Comparison of ENCODE assay signal across 9 cellular contexts in the genomic region with DNA sequence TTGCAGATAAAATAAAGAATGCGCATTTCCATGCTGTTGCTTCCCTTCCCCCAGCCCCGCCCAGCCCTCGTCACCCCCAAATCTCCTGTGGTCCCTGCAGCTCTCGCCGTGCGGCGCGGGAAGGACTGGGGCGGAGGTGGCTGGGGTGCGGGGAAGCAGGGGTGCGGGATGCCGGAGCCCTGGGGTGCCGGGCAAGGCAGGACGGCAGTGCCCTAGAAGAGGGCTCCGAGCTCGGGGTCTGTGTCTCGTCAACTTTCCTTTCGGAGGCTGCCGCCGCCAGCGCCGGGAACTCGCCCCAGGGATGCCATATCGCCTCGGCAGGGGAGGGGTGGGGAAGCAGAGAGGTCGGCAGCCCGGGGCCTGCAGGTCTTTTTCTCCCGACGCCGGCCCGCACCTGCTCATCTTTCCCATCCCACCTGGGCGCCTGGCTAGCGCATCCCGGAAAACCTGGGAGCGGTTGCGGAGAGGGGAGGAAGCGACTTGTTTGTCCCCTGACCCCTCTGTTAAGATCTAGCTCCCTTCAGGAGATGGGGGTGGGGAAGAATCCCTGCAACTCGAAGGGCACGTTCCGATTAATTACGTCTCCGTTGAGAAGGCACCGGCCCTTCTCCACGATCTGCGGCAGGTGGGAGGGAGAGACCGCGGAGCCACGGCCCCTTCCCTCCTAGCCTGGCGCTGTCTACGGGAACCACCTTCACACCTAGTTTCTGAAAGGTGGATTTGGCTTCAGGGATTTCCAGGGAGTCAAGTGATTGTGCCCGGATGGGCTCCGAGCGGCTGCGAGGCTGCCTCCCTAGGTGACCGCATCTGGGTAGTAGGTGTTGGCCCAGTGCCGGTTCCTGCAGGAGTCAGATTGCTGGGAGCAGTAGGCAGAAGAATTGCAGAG. TPM values are rescaled to one million over a fixed set of nuclear protein-coding genes. Genes with fewer than 3 reads are reported as not detected.
DNase-seq lines count a peak whose midpoint lies in the region; ATAC-seq, FAIRE-seq and TF ChIP-seq lines count a peak whose summit lies in the region.
"Had no signal": no experiment of that assay in that cellular context is flagged by ENCODE, and none has a peak within 500 bp of the region (broad histone marks: within the 10 kb centered on the region; RNA-seq: fewer than 3 reads in every experiment).

No MANE protein-coding gene starts in this region.

- ATAC-seq in HG02759 (IDR thresholded peaks at IDR 0.05; ENCODE audit: unreplicated experiment) (peak; percentile 26), HG02623 (IDR thresholded peaks at IDR 0.05; ENCODE audit: unreplicated experiment) (no peak)
- no peak for ATAC-seq in activated CD4-positive, alpha-beta T cell treated with anti-CD3 and anti-CD28 coated beads for 36 hours

- no peak for TF ChIP-seq CTCF in kidney (IDR thresholded peaks at IDR 0.05; ENCODE audit: borderline replicate concordance, extremely low read depth, insufficient read depth)
- no peak for TF ChIP-seq CTCF in testis (IDR thresholded peaks at IDR 0.05)

- H3K4me1 ChIP-seq in kidney (ENCODE audit: control insufficient read depth in 1 of 2, insufficient read depth in 1 of 2, low read depth in 1 of 2, low read length in 2 of 2) (peaks cover 0 to 3% of the 10 kb centered on the region in 2 donors), testis (no peaks in the 10 kb centered on the region)

- peak overlapping the region; percentile 72 to 73 for H3K4me3 ChIP-seq in kidney (ENCODE audit: low read length in 2 of 2)
- peak overlapping the region; percentile 76 to 86 for H3K4me3 ChIP-seq in testis

- no peak for FAIRE-seq in kidney (lab: Jason Lieb, UNC)

- H3K9me3 ChIP-seq in kidney (ENCODE audit: control insufficient read depth in 1 of 2, low read length in 2 of 2) = no peaks in the 10 kb centered on the region
- no peaks in the 10 kb centered on the region for H3K9me3 ChIP-seq in testis

- H3K27ac Mint-ChIP-seq in activated CD4-positive, alpha-beta T cell treated with anti-CD3 and anti-CD28 coated beads for 36 hours = no peak overlapping the region

- POLR2A ChIA-PET in activated CD4-positive, alpha-beta T cell treated with anti-CD3 and anti-CD28 coated beads for 36 hours (lab: Charles Lee) = no interaction called here

- CTCF ChIA-PET in activated CD4-positive, alpha-beta T cell treated with anti-CD3 and anti-CD28 coated beads for 36 hours (lab: Charles Lee) = no interaction called here

- no peaks in the 10 kb centered on the region for H3K4me1 Mint-ChIP-seq in activated CD4-positive, alpha-beta T cell treated with anti-CD3 and anti-CD28 coated beads for 36 hours

- intact Hi-C loops in kidney (cut with DNase I) (no loop called here), testis (cut with DNase I; ENCODE audit: low total_unique reads) (no loop called here)
- intact Hi-C loops in activated CD4-positive, alpha-beta T cell treated with anti-CD3 and anti-CD28 coated beads for 36 hours (cut with DNase I, micrococcal nuclease) = no loop called here

- no peaks in the 10 kb centered on the region for H3K36me3 Mint-ChIP-seq in activated CD4-positive, alpha-beta T cell treated with anti-CD3 and anti-CD28 coated beads for 36 hours (ENCODE audit: low read depth)

- 0 to 2% methylated on average over 15 to 56 of the region's 56 CpGs for WGBS in testis, 2 donors

- H3K27ac ChIP-seq in kidney (ENCODE audit: low read depth in 2 of 2, low read length in 2 of 2) (no peak overlapping the region), testis (no peak overlapping the region)

- H3K27me3 Mint-ChIP-seq in activated CD4-positive, alpha-beta T cell treated with anti-CD3 and anti-CD28 coated beads for 36 hours = peaks cover 20% of the 10 kb centered on the region

- peak overlapping the region in 1 of 2 donors; percentile 67 for H3K9ac ChIP-seq in kidney (ENCODE audit: low read length in 2 of 2)

- no peak for TF ChIP-seq POLR2A in testis (IDR thresholded peaks at IDR 0.05)

- H3K36me3 ChIP-seq in kidney (ENCODE audit: control insufficient read depth in 1 of 2, insufficient read depth in 2 of 2, low read length in 2 of 2) (no peaks in the 10 kb centered on the region), testis (ENCODE audit: low read depth, missing control alignments) (no peaks in the 10 kb centered on the region)

- H3K4me3 Mint-ChIP-seq in activated CD4-positive, alpha-beta T cell treated with anti-CD3 and anti-CD28 coated beads for 36 hours = no peak overlapping the region

- H3K27me3 ChIP-seq in testis = no peaks in the 10 kb centered on the region

- peak in 43 of 58 donors; percentile 6 to 77 (median 47) for DNase-seq in anterior cingulate cortex (lab: John Stamatoyannopoulos, UW)
- DNase-seq in kidney = peak; percentile 78
- peak; percentile 50 for DNase-seq in testis
- DNase-seq in SHP77 (lab: John Stamatoyannopoulos, UW) = no peak
- DNase-seq in activated CD4-positive, alpha-beta T cell treated with anti-CD3 and anti-CD28 coated beads for 36 hours = no peak
- DNase-seq in NCI-H2107 (lab: John Stamatoyannopoulos, UW) = no peak

- no peaks in the 10 kb centered on the region for H3K9me3 Mint-ChIP-seq in activated CD4-positive, alpha-beta T cell treated with anti-CD3 and anti-CD28 coated beads for 36 hours (ENCODE audit: low read depth)

RNA-seq across cellular contexts. Expression of a gene that starts 0.6 kb away (rescaled TPM):
- total RNA-seq in kidney (9.9 TPM), testis (10 to 100 TPM; 12.0 to 24.1 TPM)
- polyA plus RNA-seq in kidney (ENCODE audit: insufficient read depth, low read depth, low replicate concordance) (6.3 TPM), testis (ENCODE audit: insufficient read depth, low read depth, low replicate concordance) (21.7 TPM)
- total RNA-seq in activated CD4-positive, alpha-beta T cell treated with anti-CD3 and anti-CD28 coated beads for 36 hours = not detected
- total RNA-seq: LHCN-M2 had no signal

Comparison
In these comparisons a context has a peak if more than half of its experiments do, and no peak if none do; other contexts are left out.
1. DNase-seq: peak in anterior cingulate cortex (43 of 58), kidney (single experiment) and testis (single experiment); none in SHP77 (0 of 2), activated CD4-positive, alpha-beta T cell treated with anti-CD3 and anti-CD28 coated beads for 36 hours (single experiment) and NCI-H2107 (single experiment).
2. RNA of a gene that starts 0.6 kb away (total RNA-seq): 12.0 to 24.1 TPM in testis and 9.9 TPM in kidney (single experiment); not detected in activated CD4-positive, alpha-beta T cell treated with anti-CD3 and anti-CD28 coated beads for 36 hours; every median in the first group is over 10 times any median in the second.